Comparison of ENCODE assay signal across 8 cellular contexts in genomic region chr3:129892857-129893615, GRCh38. TPM values are rescaled to one million over a fixed set of nuclear protein-coding genes. Genes with fewer than 3 reads are reported as not detected.
DNase-seq lines count a peak whose midpoint lies in the region; TF ChIP-seq lines count a peak whose summit lies in the region.

No MANE protein-coding gene starts in this region.

- DNase-seq in NCI-H82 (lab: John Stamatoyannopoulos, UW) (peak; percentile 89), NCI-H82 treated with DMSO at 0.1 percent for 48 hours (lab: John Stamatoyannopoulos, UW; ENCODE audit: unreplicated experiment) (no peak), HEK293T (ENCODE audit: extremely low spot score) (peak; percentile 68), NCI-H1092 treated with DMSO at 0.1 percent for 48 hours (lab: John Stamatoyannopoulos, UW) (peak; percentile 62)
- DNase-seq in activated CD4-positive, alpha-beta memory T cell treated with anti-CD3 and anti-CD28 coated beads for 36 hours, result peak; percentile 75
- peak; percentile 67 for DNase-seq in effector CD4-positive, alpha-beta T cell
- peak; percentile 39 to 57 for DNase-seq in stimulated activated CD8-positive, alpha-beta memory T cell treated with anti-CD3 and anti-CD28 coated beads, Interleukin-4, amount 100 ng/mL, for 4 hours (ENCODE audit: low read depth in 2 of 2, low spot score in 1 of 2)

- H3K27ac ChIP-seq in mesodermal cell (ENCODE audit: low read depth, low read length, severe bottlenecking), result peak overlapping the region; percentile 90

- CTCF ChIA-PET in HEK293T (lab: Yijun Ruan, JAX), result no interaction called here
- CTCF ChIA-PET in activated CD4-positive, alpha-beta memory T cell treated with anti-CD3 and anti-CD28 coated beads for 36 hours (lab: Charles Lee), result interaction anchor here (0.7 to 2.4 kb wide), 5 partner anchors 31 to 265 kb away, joined by 3 to 7 read pairs (median 3); no protein-coding TSS in a partner anchor

- POLR2A ChIA-PET in HEK293T (lab: Yijun Ruan, JAX), result interaction anchor here (0.6 to 1.4 kb wide), 8 partner anchors 9 to 205 kb away, joined by 3 to 4 read pairs (median 3); no protein-coding TSS in a partner anchor
- POLR2A ChIA-PET in activated CD4-positive, alpha-beta memory T cell treated with anti-CD3 and anti-CD28 coated beads for 36 hours (lab: Charles Lee), result interaction anchor here (0.6 kb wide), 1 partner anchor 19 kb away, joined by 3 read pairs; no protein-coding TSS in a partner anchor

- 0% methylated on average over 21 to 42 of the region's 64 CpGs for WGBS in mesodermal cell (ENCODE audit: insufficient coverage in 2 of 2), 2 experiments

- H3K4me1 Mint-ChIP-seq in activated CD4-positive, alpha-beta memory T cell treated with anti-CD3 and anti-CD28 coated beads for 36 hours (ENCODE audit: low read depth), result peaks cover 41% of the 10 kb centered on the region

- intact Hi-C loops in activated CD4-positive, alpha-beta memory T cell treated with anti-CD3 and anti-CD28 coated beads for 36 hours (cut with micrococcal nuclease), result loop anchor here (1.0 to 5.0 kb wide), 4 partner anchors 219 to 494 kb away; partner anchors contain the start of gene IFT122

- no peaks in the 10 kb centered on the region for H3K27me3 Mint-ChIP-seq in activated CD4-positive, alpha-beta memory T cell treated with anti-CD3 and anti-CD28 coated beads for 36 hours

- H3K9me3 Mint-ChIP-seq in activated CD4-positive, alpha-beta memory T cell treated with anti-CD3 and anti-CD28 coated beads for 36 hours, result no peaks in the 10 kb centered on the region

- H3K36me3 ChIP-seq in mesodermal cell (ENCODE audit: control insufficient read depth, insufficient read depth, low read length), result peaks cover 7% of the 10 kb centered on the region

- H3K4me3 ChIP-seq in mesodermal cell (ENCODE audit: extremely low read depth, insufficient read depth, low read length, poor library complexity, severe bottlenecking), result peak overlapping the region; percentile 76

- H3K4me3 Mint-ChIP-seq in activated CD4-positive, alpha-beta memory T cell treated with anti-CD3 and anti-CD28 coated beads for 36 hours, result peak overlapping the region; percentile 88

- no peaks in the 10 kb centered on the region for H3K9me3 ChIP-seq in mesodermal cell (ENCODE audit: control insufficient read depth, low read length)

- H3K27ac Mint-ChIP-seq in activated CD4-positive, alpha-beta memory T cell treated with anti-CD3 and anti-CD28 coated beads for 36 hours, result peak overlapping the region; percentile 82

- H3K4me1 ChIP-seq in mesodermal cell (ENCODE audit: control insufficient read depth, insufficient read depth, low read length, poor library complexity, severe bottlenecking), result peaks cover 27% of the 10 kb centered on the region

- H3K36me3 Mint-ChIP-seq in activated CD4-positive, alpha-beta memory T cell treated with anti-CD3 and anti-CD28 coated beads for 36 hours, result no peaks in the 10 kb centered on the region

TF ChIP-seq in HEK293T, 16 proteins besides CTCF, POLR2A, EP300 and RAD21:
- TF ChIP-seq L3MBTL2 (conservative IDR thresholded peaks at IDR 0.05), result peak; percentile 59; the same call in 1 of the 2 replicates
- no peak for TF ChIP-seq HDGF (IDR thresholded peaks at IDR 0.05; ENCODE audit: borderline replicate concordance)

RNA-seq across cellular contexts. Expression of gene TMCC1, which starts 0.5 kb away (rescaled TPM):
- 10 to 100 TPM; 20.6 to 20.8 TPM for total RNA-seq in activated CD4-positive, alpha-beta memory T cell treated with anti-CD3 and anti-CD28 coated beads for 36 hours
- polyA plus RNA-seq in mesodermal cell (2013, experiment 1 of 2), result 18.9 TPM
- 14.9 TPM for polyA plus RNA-seq in mesodermal cell (2013, experiment 2 of 2)
